In the genomic region with DNA sequence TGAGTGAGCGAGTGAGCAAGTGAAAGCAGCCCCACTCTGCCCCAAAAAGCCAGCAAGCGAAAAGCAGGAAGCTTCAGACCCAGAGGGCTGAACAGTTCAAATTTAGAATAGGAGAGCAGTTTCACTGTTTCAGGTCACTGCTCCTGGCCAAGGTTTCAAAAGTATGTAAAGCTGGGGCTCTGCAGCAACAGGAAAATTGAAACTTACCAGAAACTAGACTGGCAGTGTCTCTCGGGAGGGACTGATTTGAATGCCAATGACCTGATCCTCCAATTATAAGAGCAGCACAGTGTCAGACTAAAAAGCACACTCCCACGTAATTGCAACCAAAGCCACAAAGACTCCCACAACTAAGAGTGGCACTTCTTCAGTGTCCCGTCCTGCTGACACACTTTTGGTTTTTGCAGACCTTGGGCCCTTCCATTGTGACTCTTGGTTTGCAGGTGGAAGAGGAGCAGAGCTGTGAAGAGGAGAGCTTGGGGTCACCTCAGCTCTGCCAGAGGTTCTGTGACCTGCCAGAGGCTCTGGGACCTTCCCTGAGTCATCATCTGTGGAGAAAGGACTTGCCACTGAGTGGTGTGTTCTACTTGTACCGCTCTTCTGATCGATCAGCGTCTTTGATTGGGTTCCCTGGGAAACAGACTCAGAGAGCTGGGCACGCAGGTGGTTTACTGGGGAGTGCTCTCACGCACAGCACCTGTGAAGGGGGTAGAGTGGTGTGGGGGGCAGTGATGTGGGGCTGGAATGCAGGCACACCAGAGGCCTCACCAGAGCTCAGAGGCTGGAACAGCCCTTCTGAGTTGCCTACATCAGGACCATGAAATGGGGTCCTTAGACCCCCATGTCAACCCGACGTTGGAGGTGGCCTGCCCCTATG, we compare ENCODE assay signal across 8 cellular contexts. TPM values are rescaled to one million over a fixed set of nuclear protein-coding genes. Genes with fewer than 3 reads are reported as not detected.
DNase-seq lines count a peak whose midpoint lies in the region; ATAC-seq lines count a peak whose summit lies in the region.

No MANE protein-coding gene starts in this region.

- H3K4me3 Mint-ChIP-seq in activated naive CD8-positive, alpha-beta T cell treated with anti-CD3 and anti-CD28 coated beads for 36 hours: no peak overlapping the region

- no peak overlapping the region for H3K27ac Mint-ChIP-seq in activated naive CD8-positive, alpha-beta T cell treated with anti-CD3 and anti-CD28 coated beads for 36 hours

- peaks cover 6% of the 10 kb centered on the region for H3K4me1 Mint-ChIP-seq in activated naive CD8-positive, alpha-beta T cell treated with anti-CD3 and anti-CD28 coated beads for 36 hours

- H3K36me3 Mint-ChIP-seq in activated naive CD8-positive, alpha-beta T cell treated with anti-CD3 and anti-CD28 coated beads for 36 hours: peaks cover 3% of the 10 kb centered on the region

- H3K27me3 Mint-ChIP-seq in activated naive CD8-positive, alpha-beta T cell treated with anti-CD3 and anti-CD28 coated beads for 36 hours: peaks cover 11% of the 10 kb centered on the region

- peak; percentile 26 for DNase-seq in activated naive CD8-positive, alpha-beta T cell treated with anti-CD3 and anti-CD28 coated beads for 36 hours
- DNase-seq in cerebellar nuclear complex (lab: John Stamatoyannopoulos, UW) (no peak), GDM1 (lab: John Stamatoyannopoulos, UW) (no peak)
- DNase-seq in activated CD4-positive, CD25-positive, alpha-beta regulatory T cell (lab: John Stamatoyannopoulos, UW): no peak
- DNase-seq in effector CD8-positive, alpha-beta T cell (lab: John Stamatoyannopoulos, UW): no peak

- H3K9me3 Mint-ChIP-seq in activated naive CD8-positive, alpha-beta T cell treated with anti-CD3 and anti-CD28 coated beads for 36 hours: peaks cover 7% of the 10 kb centered on the region

- peak; percentile 84 for ATAC-seq in GM18499 (IDR thresholded peaks at IDR 0.05; ENCODE audit: insufficient read depth, unreplicated experiment)
- ATAC-seq in GM21360 (IDR thresholded peaks at IDR 0.05; ENCODE audit: unreplicated experiment): peak; percentile 80
- ATAC-seq in HG03354 (IDR thresholded peaks at IDR 0.05; ENCODE audit: poor library complexity, severe bottlenecking, unreplicated experiment): peak; percentile 84

RNA-seq across cellular contexts. Expression of gene PTGIS, which starts 52.7 kb away (rescaled TPM):
- total RNA-seq in activated naive CD8-positive, alpha-beta T cell treated with anti-CD3 and anti-CD28 coated beads for 36 hours: under 1 TPM; 0.04 to 0.08 TPM
